ENCODE assay signal across 10 cellular contexts in the genomic region with DNA sequence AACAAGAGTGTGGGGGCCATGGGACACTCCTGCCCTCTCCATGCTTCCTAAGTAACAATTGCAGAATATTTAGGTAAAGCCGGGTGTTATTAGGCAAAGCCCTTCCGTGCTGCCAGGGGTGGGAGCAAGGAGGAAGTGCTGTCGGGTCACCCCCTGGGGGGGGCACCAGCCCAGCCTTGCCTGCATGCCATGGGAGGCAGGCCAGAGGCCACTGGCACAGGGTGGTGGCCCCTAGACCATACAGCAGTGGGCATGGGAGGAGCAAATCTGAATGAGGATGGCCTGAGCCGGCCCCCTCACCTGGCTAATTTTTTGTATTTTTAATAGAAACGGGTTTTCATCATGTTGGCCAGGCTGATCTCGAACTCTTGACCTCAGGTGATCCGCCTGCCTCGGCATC.
"Had no signal": no experiment of that assay in that cellular context is flagged by ENCODE, and none has a peak within 500 bp of the region (broad histone marks: within the 10 kb centered on the region; RNA-seq: fewer than 3 reads in every experiment).

No MANE protein-coding gene starts in this region.

- H3K9me3 ChIP-seq: HAP-1 had no signal

- H3K4me1 Mint-ChIP-seq: GM23338, H9 had no signal

- H3K27ac ChIP-seq: GM23248 had no signal

- DNase-seq: GM23248, GOT3, HCEC 1CT, HFFc6 had no signal

- H2AFZ ChIP-seq: GM23248, GM23338 had no signal

- H3K36me3 ChIP-seq: HAP-1 had no signal

- H3K4me2 ChIP-seq: GM23338 had no signal

- H3K4me3 Mint-ChIP-seq: GM23338, H9, HFFc6 had no signal

- FAIRE-seq: H1, H54 had no signal

- H3K9ac ChIP-seq: GM23248 had no signal

- H3K27ac Mint-ChIP-seq: GM23338, H9, HFFc6 had no signal

- H3K9me3 Mint-ChIP-seq: GM23338, H9 had no signal

- ATAC-seq: HCT116 had no signal

- H3K4me1 ChIP-seq: HAP-1 had no signal

- H3K4me3 ChIP-seq: GM23248, GM23338, HAP-1 had no signal
